In the genomic region with DNA sequence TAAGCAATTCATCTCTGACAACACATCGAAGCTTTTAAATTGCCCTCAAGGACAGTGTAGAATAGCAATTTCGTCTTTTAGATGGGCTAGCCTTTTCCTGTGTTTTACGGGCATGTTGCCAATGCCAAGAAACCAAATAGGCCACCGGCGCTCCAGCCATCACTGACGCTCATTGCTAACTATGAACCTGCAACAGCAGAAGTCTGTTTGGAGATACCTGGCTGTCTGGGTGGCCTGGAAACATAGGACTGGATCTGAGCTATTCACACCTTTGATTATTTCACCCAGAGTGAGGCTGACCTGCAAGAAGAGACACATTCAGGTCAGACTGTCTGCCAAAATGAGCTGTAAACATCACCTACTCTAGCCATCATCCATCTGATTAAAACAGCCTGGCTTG, we compare ENCODE assay signal across 33 cellular contexts. TPM values are rescaled to one million over a fixed set of nuclear protein-coding genes. Genes with fewer than 3 reads are reported as not detected.
DNase-seq lines count a peak whose midpoint lies in the region; ATAC-seq and TF ChIP-seq lines count a peak whose summit lies in the region.
"Had no signal": no experiment of that assay in that cellular context is flagged by ENCODE, and none has a peak within 500 bp of the region (broad histone marks: within the 10 kb centered on the region; RNA-seq: fewer than 3 reads in every experiment).

No MANE protein-coding gene starts in this region.

- peak overlapping the region; percentile 67 for H3K27ac ChIP-seq in RWPE2 (ENCODE audit: poor library complexity, severe bottlenecking)
- peak overlapping the region; percentile 2 to 77 for H3K27ac ChIP-seq in left lung
- no peak overlapping the region for H3K27ac ChIP-seq in esophagus muscularis mucosa (replicated peaks in 1 of 4)
- H3K27ac ChIP-seq: 22Rv1, body of pancreas, C4-2B, dorsolateral prefrontal cortex, hepatocyte, suprapubic skin, upper lobe of right lung had no signal

- peaks cover 9% of the 10 kb centered on the region for H3K9me3 ChIP-seq in RWPE2 (ENCODE audit: severe bottlenecking)
- peaks cover 0 to 20% of the 10 kb centered on the region in 2 donors for H3K9me3 ChIP-seq in left lung
- H3K9me3 ChIP-seq in esophagus muscularis mucosa = peaks cover 0 to 20% (median 4%) of the 10 kb centered on the region in 4 donors
- H3K9me3 ChIP-seq: suprapubic skin had no signal

- TF ChIP-seq EP300 in esophagus muscularis mucosa (IDR thresholded peaks at IDR 0.05) = no peak

- 79% methylated on average over 6 of the region's 6 CpGs for WGBS in esophagus muscularis mucosa

- H3K4me1 ChIP-seq in RWPE2 (ENCODE audit: insufficient read depth, poor library complexity, severe bottlenecking) = peaks cover 16% of the 10 kb centered on the region
- peaks cover 0 to 7% of the 10 kb centered on the region in 2 donors for H3K4me1 ChIP-seq in left lung
- H3K4me1 ChIP-seq in esophagus muscularis mucosa = no peaks in the 10 kb centered on the region
- H3K4me1 ChIP-seq: body of pancreas, suprapubic skin, upper lobe of right lung had no signal

- DNase-seq in DMS79 treated with DMSO at 0.1 percent for 48 hours (lab: John Stamatoyannopoulos, UW) = peak; percentile 10
- DNase-seq in DMS79 (lab: John Stamatoyannopoulos, UW) = no peak
- DNase-seq in NCI-H1105 (lab: John Stamatoyannopoulos, UW) = peak; percentile 6
- DNase-seq in RWPE2 (ENCODE audit: low spot score) = no peak
- DNase-seq in left lung = no peak
- DNase-seq in AG20443 (ENCODE audit: low spot score) = no peak
- DNase-seq in mucosa of gallbladder (ENCODE audit: low spot score) = no peak
- no peak for DNase-seq in esophagus muscularis mucosa (ENCODE audit: extremely low spot score)
- DNase-seq: activated CD4-positive, alpha-beta T cell treated with anti-CD3 and anti-CD28 coated beads, Interleukin-2, amount 50 U/mL, for 48 hours; activated CD4-positive, CD25-positive, alpha-beta regulatory T cell treated with anti-CD3 and anti-CD28 coated beads, Interleukin-2, amount 50 U/mL, for 72 hours; activated naive CD4-positive, alpha-beta T cell; activated T-cell treated with anti-CD3 and anti-CD28 coated beads, Interleukin-2, amount 50 U/mL, for 72 hours; body of pancreas; COR-L47; DND-41; dorsolateral prefrontal cortex; NCI-H187; NCI-H510A; OCI-M1; SIG-M5; stimulated activated naive B cell treated with anti-CD40 and anti-IgM and Interleukin-4, amounts not matched to agents 10 μg/mL and 1 μg/mL and 100 μg/mL, for 72 hours; upper lobe of right lung had no signal

- no peaks in the 10 kb centered on the region for H3K36me3 ChIP-seq in RWPE2 (ENCODE audit: low read depth)
- H3K36me3 ChIP-seq in left lung = no peaks in the 10 kb centered on the region
- H3K36me3 ChIP-seq in esophagus muscularis mucosa = no peaks in the 10 kb centered on the region
- H3K36me3 ChIP-seq: suprapubic skin, upper lobe of right lung had no signal

- no peak for TF ChIP-seq POLR2A in esophagus muscularis mucosa (IDR thresholded peaks at IDR 0.05; ENCODE audit: low read depth)

- H3K27me3 ChIP-seq in RWPE2 (ENCODE audit: insufficient read depth, poor library complexity, severe bottlenecking) (no peaks in the 10 kb centered on the region), left lung (no peaks in the 10 kb centered on the region), esophagus muscularis mucosa (no peaks in the 10 kb centered on the region)
- H3K27me3 ChIP-seq: body of pancreas, dorsolateral prefrontal cortex, hepatocyte, suprapubic skin, upper lobe of right lung had no signal

- TF ChIP-seq CTCF in RWPE2 (IDR thresholded peaks at IDR 0.05; ENCODE audit: poor library complexity, severe bottlenecking) (no peak), left lung (IDR thresholded peaks at IDR 0.05) (no peak), esophagus muscularis mucosa (IDR thresholded peaks at IDR 0.05) (no peak)

- H3K4me3 ChIP-seq in RWPE2 (ENCODE audit: severe bottlenecking) (no peak overlapping the region), left lung (no peak overlapping the region), esophagus muscularis mucosa (no peak overlapping the region)
- H3K4me3 ChIP-seq: body of pancreas, dorsolateral prefrontal cortex, hepatocyte, lung, suprapubic skin, upper lobe of right lung had no signal

- intact Hi-C loops in left lung (cut with DNase I) = no loop called here
- intact Hi-C loops in esophagus muscularis mucosa (cut with DNase I) = no loop called here

- ATAC-seq in RWPE2 (ENCODE audit: low read depth) = no peak
- no peak for ATAC-seq in left lung
- ATAC-seq: activated T-cell treated with anti-CD3 and anti-CD28 coated beads, Interleukin-2, amount 50 U/mL, for 72 hours; body of pancreas; natural killer cell treated with Interleukin-12 subunit alpha and Interleukin-12 subunit beta and Interleukin-15 and Interleukin-18, amount 100 ng/mL, for 72 hours; stimulated activated naive B cell treated with anti-CD40 and anti-IgM and Interleukin-4, amounts not matched to agents 10 μg/mL and 1 μg/mL and 100 μg/mL, for 72 hours; upper lobe of right lung had no signal

RNA-seq across cellular contexts. Expression of a gene that starts 12.0 kb away (rescaled TPM):
- total RNA-seq in left lung = 1 to 10 TPM; 1.0 to 3.3 TPM
- 0.58 TPM for total RNA-seq in mucosa of gallbladder
- not detected for total RNA-seq in esophagus muscularis mucosa
- total RNA-seq: chondrocyte; HT1080; mononuclear cell; natural killer cell treated with Interleukin-12 subunit alpha and Interleukin-12 subunit beta and Interleukin-15 and Interleukin-18, amount 100 ng/mL, for 72 hours; omental fat pad; skeletal muscle tissue; suprapubic skin had no signal

RNA-seq across cellular contexts. Expression of a gene that starts 52.0 kb away (rescaled TPM):
- total RNA-seq in left lung (10 to 100 TPM; 31.5 to 43.4 TPM), mucosa of gallbladder (32.9 TPM), esophagus muscularis mucosa (10 to 100 TPM; 19.1 to 27.4 (median 23.9) TPM)

Comparison
In these comparisons a context has a peak if more than half of its experiments do, and no peak if none do; other contexts are left out.
1. DNase-seq: peak in DMS79 treated with DMSO at 0.1 percent for 48 hours (single experiment) and NCI-H1105 (single experiment); none in DMS79 (single experiment), RWPE2 (single experiment), left lung (0 of 2), AG20443 (single experiment), mucosa of gallbladder (single experiment) and esophagus muscularis mucosa (single experiment).
2. H3K27ac ChIP-seq: peak in RWPE2 (single experiment) and left lung (2 of 2); none in esophagus muscularis mucosa (0 of 4).